Comparison of ENCODE assay signal across 16 cellular contexts in the genomic region with DNA sequence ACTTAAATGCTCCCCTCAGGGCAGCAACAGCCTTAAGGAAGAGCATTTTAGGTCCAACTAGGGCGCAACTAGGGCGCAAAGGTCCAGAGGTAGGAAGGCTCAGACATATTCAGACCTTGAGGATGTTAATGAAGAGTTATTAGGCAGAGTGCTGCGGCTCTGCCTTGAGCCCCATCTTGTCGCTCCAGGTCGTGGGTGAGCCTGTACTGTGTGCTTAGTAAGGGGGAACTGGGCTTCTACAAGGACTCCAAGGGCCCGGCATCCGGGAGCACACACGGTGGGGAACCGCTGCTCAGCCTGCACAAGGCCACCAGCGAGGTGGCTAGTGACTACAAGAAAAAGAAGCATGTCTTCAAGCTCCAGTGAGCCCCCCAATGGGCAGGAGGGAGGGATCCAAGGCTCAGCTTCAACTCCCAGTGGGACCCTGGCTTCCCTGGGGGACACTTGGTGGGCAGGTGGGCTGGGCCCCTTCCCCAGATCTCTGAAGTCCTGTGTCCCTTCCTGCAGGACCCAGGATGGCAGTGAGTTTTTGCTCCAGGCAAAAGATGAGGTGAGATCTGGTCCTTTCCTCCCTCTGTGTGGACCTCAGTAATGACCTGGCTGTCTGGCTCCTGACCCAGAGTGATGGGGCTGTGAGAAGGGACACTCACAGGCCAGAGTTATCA.
"Had no signal": no experiment of that assay in that cellular context is flagged by ENCODE, and none has a peak within 500 bp of the region (broad histone marks: within the 10 kb centered on the region; RNA-seq: fewer than 3 reads in every experiment).

No MANE protein-coding gene starts in this region.

- H3K4me1 ChIP-seq: foreskin keratinocyte had no signal

- H3K27ac ChIP-seq: cardiac muscle cell, epithelial cell of prostate, foreskin keratinocyte, left lung had no signal

- ATAC-seq: foreskin keratinocyte, left lung had no signal

- H3K4me3 Mint-ChIP-seq: activated naive CD8-positive, alpha-beta T cell; activated T-helper 1 cell treated with anti-CD3 and anti-CD28 coated beads, Interleukin-12 subunit alpha, Interleukin-12 subunit beta, Interleukin-2, Interleukin-4 antibody, amounts not matched to agents 30 ng/mL and 10 ng/mL and 1 ng/mL, durations not matched to agents 14 hours and 24 hours and 36 hours had no signal

- H3K4me3 ChIP-seq: cardiac muscle cell, left lung, tibial nerve, uterus had no signal

- H3K27me3 ChIP-seq: uterus had no signal

- DNase-seq: activated gamma-delta T cell treated with Interleukin-2 at 50 U/mL for 16 hours; foreskin keratinocyte; glutamatergic neuron; hippocampal formation; mammary epithelial cell; stimulated activated CD4-positive, alpha-beta T cell treated with anti-CD3 and anti-CD28 coated beads, Interleukin-4, amount 100 ng/mL, for 4 hours; stimulated activated naive CD4-positive, alpha-beta T cell; T1000; uterus had no signal

- H3K27ac Mint-ChIP-seq: activated naive CD8-positive, alpha-beta T cell; activated T-helper 1 cell treated with anti-CD3 and anti-CD28 coated beads, Interleukin-12 subunit alpha, Interleukin-12 subunit beta, Interleukin-2, Interleukin-4 antibody, amounts not matched to agents 30 ng/mL and 10 ng/mL and 1 ng/mL, durations not matched to agents 14 hours and 24 hours and 36 hours had no signal

- H3K36me3 ChIP-seq: cardiac muscle cell, left lung, tibial nerve, uterus had no signal

- FAIRE-seq: keratinocyte had no signal

- H3K9me3 Mint-ChIP-seq: activated T-helper 1 cell treated with anti-CD3 and anti-CD28 coated beads, Interleukin-12 subunit alpha, Interleukin-12 subunit beta, Interleukin-2, Interleukin-4 antibody, amounts not matched to agents 30 ng/mL and 10 ng/mL and 1 ng/mL, durations not matched to agents 14 hours and 24 hours and 36 hours had no signal

- H3K9me3 ChIP-seq: left lung, tibial nerve, uterus had no signal

- H3K36me3 Mint-ChIP-seq: activated naive CD8-positive, alpha-beta T cell had no signal
